ENCODE assay signal across 8 cellular contexts in genomic region chr12:116916714-116917114, GRCh38. TPM values are rescaled to one million over a fixed set of nuclear protein-coding genes. Genes with fewer than 3 reads are reported as not detected.
DNase-seq lines count a peak whose midpoint lies in the region; ATAC-seq and TF ChIP-seq lines count a peak whose summit lies in the region.

No MANE protein-coding gene starts in this region.

- DNase-seq in activated gamma-delta T cell treated with Interleukin-2 at 50 U/mL for 16 hours: peak; percentile 77
- DNase-seq in activated gamma-delta T cell (lab: John Stamatoyannopoulos, UW): no peak
- peak; percentile 20 for DNase-seq in NCI-H2029 treated with DMSO at 0.1 percent for 48 hours (lab: John Stamatoyannopoulos, UW)
- peak; percentile 84 for DNase-seq in activated CD8-positive, alpha-beta memory T cell treated with anti-CD3 and anti-CD28 coated beads, Interleukin-2, amount 10 ng/mL, durations not matched to agents 7 days and 5 days
- peak; percentile 26 for DNase-seq in germinal center (ENCODE audit: low spot score)
- DNase-seq in stimulated activated naive CD8-positive, alpha-beta T cell treated with anti-CD3 and anti-CD28 coated beads, Interleukin-15, Interleukin-2, amounts not matched to agents 100 U/mL and 50 U/mL, for 24 hours: peak; percentile 61
- no peak for DNase-seq in neural progenitor cell (ENCODE audit: low spot score)

- H3K79me2 ChIP-seq in neural progenitor cell (ENCODE audit: low read depth): peaks cover 64% of the 10 kb centered on the region

- H3K4me3 Mint-ChIP-seq in activated CD8-positive, alpha-beta memory T cell treated with anti-CD3 and anti-CD28 coated beads, Interleukin-2, amount 10 ng/mL, durations not matched to agents 7 days and 5 days: peak overlapping the region; percentile 8
- H3K4me3 Mint-ChIP-seq in neural progenitor cell: no peak overlapping the region

- CTCF ChIA-PET in activated CD8-positive, alpha-beta memory T cell treated with anti-CD3 and anti-CD28 coated beads, Interleukin-2, amount 10 ng/mL, durations not matched to agents 7 days and 5 days (lab: Charles Lee): interaction anchor here (0.8 to 1.9 kb wide), 8 partner anchors 9 to 213 kb away, joined by 3 to 6 read pairs (median 4); partner anchors contain the start of gene TESC

- H3K36me3 ChIP-seq in neural progenitor cell: no peaks in the 10 kb centered on the region

- no peaks in the 10 kb centered on the region for H3K27me3 ChIP-seq in neural progenitor cell

- H3K27ac Mint-ChIP-seq in activated CD8-positive, alpha-beta memory T cell treated with anti-CD3 and anti-CD28 coated beads, Interleukin-2, amount 10 ng/mL, durations not matched to agents 7 days and 5 days: peak overlapping the region; percentile 65
- H3K27ac Mint-ChIP-seq in neural progenitor cell: no peak overlapping the region

- TF ChIP-seq CTCF in neural progenitor cell (IDR thresholded peaks at IDR 0.05): no peak

- no peak overlapping the region for H3K27ac ChIP-seq in neural progenitor cell

- H3K4me3 ChIP-seq in neural progenitor cell: no peak overlapping the region

- peaks cover 4% of the 10 kb centered on the region for H3K4me1 ChIP-seq in neural progenitor cell

- H3K4me1 Mint-ChIP-seq in activated CD8-positive, alpha-beta memory T cell treated with anti-CD3 and anti-CD28 coated beads, Interleukin-2, amount 10 ng/mL, durations not matched to agents 7 days and 5 days: peaks cover 65% of the 10 kb centered on the region
- peaks cover 13% of the 10 kb centered on the region for H3K4me1 Mint-ChIP-seq in neural progenitor cell

- H3K9ac ChIP-seq in neural progenitor cell: no peak overlapping the region

- H3K27me3 Mint-ChIP-seq in activated CD8-positive, alpha-beta memory T cell treated with anti-CD3 and anti-CD28 coated beads, Interleukin-2, amount 10 ng/mL, durations not matched to agents 7 days and 5 days: no peaks in the 10 kb centered on the region
- H3K27me3 Mint-ChIP-seq in neural progenitor cell (ENCODE audit: insufficient read depth, low read depth): no peaks in the 10 kb centered on the region

- peak; percentile 86 for ATAC-seq in HG02678 (IDR thresholded peaks at IDR 0.05; ENCODE audit: unreplicated experiment)
- peak; percentile 95 for ATAC-seq in activated CD8-positive, alpha-beta memory T cell treated with anti-CD3 and anti-CD28 coated beads, Interleukin-2, amount 10 ng/mL, durations not matched to agents 7 days and 5 days
- ATAC-seq in stimulated activated naive CD8-positive, alpha-beta T cell treated with anti-CD3 and anti-CD28 coated beads, Interleukin-15, Interleukin-2, amounts not matched to agents 100 U/mL and 50 U/mL, for 24 hours: peak; percentile 94

- peaks cover 22% of the 10 kb centered on the region for H3K36me3 Mint-ChIP-seq in activated CD8-positive, alpha-beta memory T cell treated with anti-CD3 and anti-CD28 coated beads, Interleukin-2, amount 10 ng/mL, durations not matched to agents 7 days and 5 days
- H3K36me3 Mint-ChIP-seq in neural progenitor cell: peaks cover 15% of the 10 kb centered on the region

- H4K20me1 ChIP-seq in neural progenitor cell (ENCODE audit: low read depth): peaks cover 66% of the 10 kb centered on the region

- H3F3A ChIP-seq in neural progenitor cell (ENCODE audit: low read depth): peaks cover 4% of the 10 kb centered on the region

- H2AFZ ChIP-seq in neural progenitor cell (replicated peaks): no peak overlapping the region

- no peaks in the 10 kb centered on the region for H3K9me3 Mint-ChIP-seq in activated CD8-positive, alpha-beta memory T cell treated with anti-CD3 and anti-CD28 coated beads, Interleukin-2, amount 10 ng/mL, durations not matched to agents 7 days and 5 days (ENCODE audit: low read depth)
- H3K9me3 Mint-ChIP-seq in neural progenitor cell: no peaks in the 10 kb centered on the region

- H3K4me2 ChIP-seq in neural progenitor cell: no peak overlapping the region

- H3K9me3 ChIP-seq in neural progenitor cell (ENCODE audit: low read depth): no peaks in the 10 kb centered on the region

RNA-seq across cellular contexts. Expression of gene FBXW8, which starts 6.0 kb away (rescaled TPM):
- total RNA-seq in activated CD8-positive, alpha-beta memory T cell treated with anti-CD3 and anti-CD28 coated beads, Interleukin-2, amount 10 ng/mL, durations not matched to agents 7 days and 5 days: 10 to 100 TPM; 11.5 to 12.8 TPM
- total RNA-seq in neural progenitor cell (ENCODE audit: low replicate concordance): 20.7 and 27.2 TPM in 2 replicates

RNA-seq across cellular contexts. Expression of gene HRK, which starts 35.5 kb away (rescaled TPM):
- not detected for total RNA-seq in activated CD8-positive, alpha-beta memory T cell treated with anti-CD3 and anti-CD28 coated beads, Interleukin-2, amount 10 ng/mL, durations not matched to agents 7 days and 5 days
- 0.06 TPM in 1 of 2 replicates, not detected in the other for total RNA-seq in neural progenitor cell (ENCODE audit: low replicate concordance)

Comparison
In these comparisons a context has a peak if more than half of its experiments do, and no peak if none do; other contexts are left out.
1. DNase-seq: peak in activated gamma-delta T cell treated with Interleukin-2 at 50 U/mL for 16 hours (single experiment), NCI-H2029 treated with DMSO at 0.1 percent for 48 hours (single experiment), activated CD8-positive, alpha-beta memory T cell treated with anti-CD3 and anti-CD28 coated beads, Interleukin-2, amount 10 ng/mL, durations not matched to agents 7 days and 5 days (single experiment), germinal center (single experiment) and stimulated activated naive CD8-positive, alpha-beta T cell treated with anti-CD3 and anti-CD28 coated beads, Interleukin-15, Interleukin-2, amounts not matched to agents 100 U/mL and 50 U/mL, for 24 hours (single experiment); none in activated gamma-delta T cell (single experiment) and neural progenitor cell (single experiment).
2. Peak in every context shown above with its lines, with median percentiles within 50 percentile points of each other: ATAC-seq.